Comparison of ENCODE assay signal across 1 cellular context in genomic region chr6:149938571-149939462, GRCh38.
TF ChIP-seq lines count a peak whose summit lies in the region.

No MANE protein-coding gene starts in this region.

TF ChIP-seq in K562, 482 proteins besides CTCF, POLR2A, EP300 and RAD21 (continued from another document):
- TF ChIP-seq ZNF436 (CRISPR knock-in tag; IDR thresholded peaks at IDR 0.05) (no peak), CCNT2 (IDR thresholded peaks at IDR 0.05; ENCODE audit: borderline replicate concordance, extremely low read depth, insufficient read length, low read depth, low read length) (no peak), L3MBTL2 (IDR thresholded peaks at IDR 0.05) (peak; percentile 94), BCOR (IDR thresholded peaks at IDR 0.05) (no peak), UBTF (IDR thresholded peaks at IDR 0.05; ENCODE audit: borderline replicate concordance in 1 of 2, low read depth in 2 of 2, low read length in 2 of 2) (no peak), EHMT2 (IDR thresholded peaks at IDR 0.05) (no peak), CBX2 (IDR thresholded peaks at IDR 0.05; ENCODE audit: insufficient read depth, low read length, poor library complexity, severe bottlenecking) (peak; percentile 42), OTX1 (CRISPR knock-in tag; IDR thresholded peaks at IDR 0.05) (no peak), ETV5 (CRISPR knock-in tag; IDR thresholded peaks at IDR 0.05; ENCODE audit: low read depth) (0 out of 2 replicates have a peak, but pooled peaks have one; percentile 12), RREB1 (CRISPR knock-in tag; IDR thresholded peaks at IDR 0.05) (no peak), SMARCB1 (IDR thresholded peaks at IDR 0.05; ENCODE audit: insufficient read length, low read depth) (no peak), NFIC (IDR thresholded peaks at IDR 0.05) (peak; percentile 73), TGIF2 (CRISPR knock-in tag; IDR thresholded peaks at IDR 0.05) (no peak), YBX1 (IDR thresholded peaks at IDR 0.05) (no peak), KDM5B (IDR thresholded peaks at IDR 0.05; ENCODE audit: insufficient replicate concordance, low read depth, low read length) (peak; percentile 35), RBFOX2 (IDR thresholded peaks at IDR 0.05; ENCODE audit: low read depth, low read length) (peak; percentile 31; the same call in 1 of the 2 replicates), SNAPC5 (CRISPR knock-in tag; IDR thresholded peaks at IDR 0.05) (no peak), U2AF2 (optimal IDR thresholded peaks at IDR 0.05; ENCODE audit: low read depth, low read length) (no peak), CTBP1 (IDR thresholded peaks at IDR 0.05; ENCODE audit: borderline replicate concordance) (peak; percentile 27; the same call in 1 of the 2 replicates), RBM17 (IDR thresholded peaks at IDR 0.05; ENCODE audit: borderline replicate concordance, low read depth, low read length) (no peak), ETV1 (tag; conservative IDR thresholded peaks at IDR 0.05; ENCODE audit: low read depth) (peak; percentile 30; the same call in 1 of the 2 replicates), MAX (CRISPR knock-in tag; IDR thresholded peaks at IDR 0.05) (peak; percentile 57; the same call in 1 of the 2 replicates), XRCC5 (IDR thresholded peaks at IDR 0.05; ENCODE audit: low read depth, low read length) (no peak), ADNP (tag; IDR thresholded peaks at IDR 0.05) (no peak), RBM22 (IDR thresholded peaks at IDR 0.05; ENCODE audit: low read depth, low read length, poor library complexity, severe bottlenecking) (no peak), HDAC3 (IDR thresholded peaks at IDR 0.05; ENCODE audit: borderline replicate concordance, partially characterized antibody) (no peak), HMGXB4 (CRISPR knock-in tag; IDR thresholded peaks at IDR 0.05) (no peak), ARNT (IDR thresholded peaks at IDR 0.05) (no peak), MYC (IDR thresholded peaks at IDR 0.05; ENCODE audit: low read depth, low read length) (no peak), MYC (CRISPR knock-in tag; IDR thresholded peaks at IDR 0.05; ENCODE audit: borderline replicate concordance, low read depth) (peak; percentile 35; the same call in 1 of the 2 replicates), ZBTB17 (CRISPR knock-in tag; IDR thresholded peaks at IDR 0.05) (no peak)
